ENCODE assay signal across 16 cellular contexts in the genomic region with DNA sequence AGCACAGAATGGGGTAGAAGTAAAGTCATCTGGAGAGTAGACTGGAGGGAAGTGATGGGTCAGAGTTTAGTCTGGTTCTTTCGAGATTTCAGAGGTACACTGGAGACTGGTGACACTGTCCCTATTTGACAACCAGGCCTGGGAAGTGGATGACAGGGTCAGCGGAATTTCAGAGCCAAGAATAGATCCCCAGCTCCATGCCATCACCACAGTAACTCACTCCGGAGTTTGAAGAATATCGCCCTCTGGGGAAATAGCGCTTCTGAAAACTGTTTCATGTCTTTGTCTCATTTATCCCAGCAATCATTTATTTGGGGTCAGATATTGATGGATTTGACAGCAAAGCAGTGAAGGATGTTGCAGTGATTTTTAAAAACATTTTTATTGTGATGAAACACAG. TPM values are rescaled to one million over a fixed set of nuclear protein-coding genes. Genes with fewer than 3 reads are reported as not detected.
"Had no signal": no experiment of that assay in that cellular context is flagged by ENCODE, and none has a peak within 500 bp of the region (broad histone marks: within the 10 kb centered on the region; RNA-seq: fewer than 3 reads in every experiment).

No MANE protein-coding gene starts in this region.

- H3K27me3 ChIP-seq: pancreas, testis had no signal

- DNase-seq: activated naive CD4-positive, alpha-beta T cell treated with Interleukin-2 at 50 U/mL for 16 hours; effector CD4-positive, alpha-beta T cell; esophagus squamous epithelium; glutamatergic neuron; naive thymus-derived CD8-positive, alpha-beta T cell; pancreas; small intestine; stimulated activated CD4-positive, alpha-beta T cell treated with anti-CD3 and anti-CD28 coated beads, Interleukin-4, amount 100 ng/mL, for 24 hours; stimulated activated naive CD4-positive, alpha-beta T cell; T-helper 1 cell; T1000; testis; upper lobe of right lung had no signal

- H3K36me3 ChIP-seq: esophagus squamous epithelium, pancreas, upper lobe of right lung had no signal

- H3K27ac ChIP-seq: esophagus squamous epithelium, pancreas, testis, upper lobe of right lung had no signal

- H3K9me3 ChIP-seq: esophagus squamous epithelium, pancreas, testis, upper lobe of right lung had no signal

- H3K4me3 ChIP-seq: esophagus squamous epithelium, lung, pancreas, testis, upper lobe of right lung had no signal

- H3K4me1 ChIP-seq: pancreas, upper lobe of right lung had no signal

- ATAC-seq: activated CD4-positive, CD25-positive, alpha-beta regulatory T cell treated with anti-CD3 and anti-CD28 coated beads, Interleukin-2, amount 50 U/mL, for 24 hours; naive thymus-derived CD8-positive, alpha-beta T cell; pancreas; upper lobe of right lung had no signal

RNA-seq across cellular contexts. Expression of a gene that starts 7.6 kb away (rescaled TPM):
- total RNA-seq: endothelial cell of umbilical vein; naive thymus-derived CD8-positive, alpha-beta T cell had no signal
- polyA plus RNA-seq: endothelial cell of umbilical vein; naive thymus-derived CD8-positive, alpha-beta T cell had no signal
